ENCODE assay signal across 1 cellular context in the genomic region with DNA sequence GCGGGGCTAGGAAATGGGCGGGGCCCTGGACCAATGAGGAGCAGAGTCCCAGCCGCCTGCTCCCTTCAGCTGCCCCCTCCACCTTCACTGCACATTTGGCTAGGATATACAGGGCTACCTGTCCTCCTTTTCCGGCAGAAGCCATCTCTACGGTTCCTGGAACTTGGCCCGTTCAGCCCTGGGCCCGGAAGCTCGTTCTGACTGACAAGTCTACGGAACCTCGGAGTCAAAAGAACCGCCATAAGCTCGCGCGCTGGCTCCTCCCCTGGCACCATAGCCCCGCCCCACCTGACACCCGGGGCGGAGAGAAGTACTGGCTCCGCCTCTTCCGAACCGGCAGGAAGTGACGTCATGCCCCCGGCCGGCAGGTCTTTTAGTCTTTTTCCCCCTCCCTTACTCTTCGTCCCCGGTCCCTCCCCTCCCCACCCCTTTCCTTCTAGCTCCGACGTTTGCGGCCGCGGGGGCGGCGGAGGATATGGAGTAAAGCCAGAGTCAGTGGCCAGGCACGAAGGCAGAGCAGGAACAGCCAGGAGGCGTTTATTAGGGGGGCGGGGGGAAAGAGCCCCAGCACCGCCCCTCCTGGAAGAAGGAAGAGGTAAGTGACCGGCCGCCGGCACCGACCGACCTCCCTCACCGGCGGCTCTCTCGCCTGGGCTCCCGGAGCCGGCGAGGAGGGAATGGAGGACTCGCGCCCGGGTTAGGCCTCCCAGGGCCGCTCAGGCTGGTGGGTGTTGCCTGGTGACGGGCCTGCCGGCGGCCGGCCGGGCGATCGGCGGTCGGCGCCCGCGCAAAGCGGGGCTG.
A peak's percentile ranks its signal among the peaks of the same experiment; 100 is the strongest.
TF ChIP-seq lines count a peak whose summit lies in the region.

A gene (minus strand): TSS at position 278 of the 801 bp plus-strand sequence. CDS start 3 bp downstream, at position 275.
A gene with protein sequence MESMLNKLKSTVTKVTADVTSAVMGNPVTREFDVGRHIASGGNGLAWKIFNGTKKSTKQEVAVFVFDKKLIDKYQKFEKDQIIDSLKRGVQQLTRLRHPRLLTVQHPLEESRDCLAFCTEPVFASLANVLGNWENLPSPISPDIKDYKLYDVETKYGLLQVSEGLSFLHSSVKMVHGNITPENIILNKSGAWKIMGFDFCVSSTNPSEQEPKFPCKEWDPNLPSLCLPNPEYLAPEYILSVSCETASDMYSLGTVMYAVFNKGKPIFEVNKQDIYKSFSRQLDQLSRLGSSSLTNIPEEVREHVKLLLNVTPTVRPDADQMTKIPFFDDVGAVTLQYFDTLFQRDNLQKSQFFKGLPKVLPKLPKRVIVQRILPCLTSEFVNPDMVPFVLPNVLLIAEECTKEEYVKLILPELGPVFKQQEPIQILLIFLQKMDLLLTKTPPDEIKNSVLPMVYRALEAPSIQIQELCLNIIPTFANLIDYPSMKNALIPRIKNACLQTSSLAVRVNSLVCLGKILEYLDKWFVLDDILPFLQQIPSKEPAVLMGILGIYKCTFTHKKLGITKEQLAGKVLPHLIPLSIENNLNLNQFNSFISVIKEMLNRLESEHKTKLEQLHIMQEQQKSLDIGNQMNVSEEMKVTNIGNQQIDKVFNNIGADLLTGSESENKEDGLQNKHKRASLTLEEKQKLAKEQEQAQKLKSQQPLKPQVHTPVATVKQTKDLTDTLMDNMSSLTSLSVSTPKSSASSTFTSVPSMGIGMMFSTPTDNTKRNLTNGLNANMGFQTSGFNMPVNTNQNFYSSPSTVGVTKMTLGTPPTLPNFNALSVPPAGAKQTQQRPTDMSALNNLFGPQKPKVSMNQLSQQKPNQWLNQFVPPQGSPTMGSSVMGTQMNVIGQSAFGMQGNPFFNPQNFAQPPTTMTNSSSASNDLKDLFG (plus strand): TSS at position 376 of the 801 bp plus-strand sequence. CDS start 15,794 bp downstream, outside the sequence.

TF ChIP-seq in K562, 482 proteins besides CTCF, POLR2A, EP300 and RAD21 (continued from another document and continues in another):
- TF ChIP-seq, protein P1, sequence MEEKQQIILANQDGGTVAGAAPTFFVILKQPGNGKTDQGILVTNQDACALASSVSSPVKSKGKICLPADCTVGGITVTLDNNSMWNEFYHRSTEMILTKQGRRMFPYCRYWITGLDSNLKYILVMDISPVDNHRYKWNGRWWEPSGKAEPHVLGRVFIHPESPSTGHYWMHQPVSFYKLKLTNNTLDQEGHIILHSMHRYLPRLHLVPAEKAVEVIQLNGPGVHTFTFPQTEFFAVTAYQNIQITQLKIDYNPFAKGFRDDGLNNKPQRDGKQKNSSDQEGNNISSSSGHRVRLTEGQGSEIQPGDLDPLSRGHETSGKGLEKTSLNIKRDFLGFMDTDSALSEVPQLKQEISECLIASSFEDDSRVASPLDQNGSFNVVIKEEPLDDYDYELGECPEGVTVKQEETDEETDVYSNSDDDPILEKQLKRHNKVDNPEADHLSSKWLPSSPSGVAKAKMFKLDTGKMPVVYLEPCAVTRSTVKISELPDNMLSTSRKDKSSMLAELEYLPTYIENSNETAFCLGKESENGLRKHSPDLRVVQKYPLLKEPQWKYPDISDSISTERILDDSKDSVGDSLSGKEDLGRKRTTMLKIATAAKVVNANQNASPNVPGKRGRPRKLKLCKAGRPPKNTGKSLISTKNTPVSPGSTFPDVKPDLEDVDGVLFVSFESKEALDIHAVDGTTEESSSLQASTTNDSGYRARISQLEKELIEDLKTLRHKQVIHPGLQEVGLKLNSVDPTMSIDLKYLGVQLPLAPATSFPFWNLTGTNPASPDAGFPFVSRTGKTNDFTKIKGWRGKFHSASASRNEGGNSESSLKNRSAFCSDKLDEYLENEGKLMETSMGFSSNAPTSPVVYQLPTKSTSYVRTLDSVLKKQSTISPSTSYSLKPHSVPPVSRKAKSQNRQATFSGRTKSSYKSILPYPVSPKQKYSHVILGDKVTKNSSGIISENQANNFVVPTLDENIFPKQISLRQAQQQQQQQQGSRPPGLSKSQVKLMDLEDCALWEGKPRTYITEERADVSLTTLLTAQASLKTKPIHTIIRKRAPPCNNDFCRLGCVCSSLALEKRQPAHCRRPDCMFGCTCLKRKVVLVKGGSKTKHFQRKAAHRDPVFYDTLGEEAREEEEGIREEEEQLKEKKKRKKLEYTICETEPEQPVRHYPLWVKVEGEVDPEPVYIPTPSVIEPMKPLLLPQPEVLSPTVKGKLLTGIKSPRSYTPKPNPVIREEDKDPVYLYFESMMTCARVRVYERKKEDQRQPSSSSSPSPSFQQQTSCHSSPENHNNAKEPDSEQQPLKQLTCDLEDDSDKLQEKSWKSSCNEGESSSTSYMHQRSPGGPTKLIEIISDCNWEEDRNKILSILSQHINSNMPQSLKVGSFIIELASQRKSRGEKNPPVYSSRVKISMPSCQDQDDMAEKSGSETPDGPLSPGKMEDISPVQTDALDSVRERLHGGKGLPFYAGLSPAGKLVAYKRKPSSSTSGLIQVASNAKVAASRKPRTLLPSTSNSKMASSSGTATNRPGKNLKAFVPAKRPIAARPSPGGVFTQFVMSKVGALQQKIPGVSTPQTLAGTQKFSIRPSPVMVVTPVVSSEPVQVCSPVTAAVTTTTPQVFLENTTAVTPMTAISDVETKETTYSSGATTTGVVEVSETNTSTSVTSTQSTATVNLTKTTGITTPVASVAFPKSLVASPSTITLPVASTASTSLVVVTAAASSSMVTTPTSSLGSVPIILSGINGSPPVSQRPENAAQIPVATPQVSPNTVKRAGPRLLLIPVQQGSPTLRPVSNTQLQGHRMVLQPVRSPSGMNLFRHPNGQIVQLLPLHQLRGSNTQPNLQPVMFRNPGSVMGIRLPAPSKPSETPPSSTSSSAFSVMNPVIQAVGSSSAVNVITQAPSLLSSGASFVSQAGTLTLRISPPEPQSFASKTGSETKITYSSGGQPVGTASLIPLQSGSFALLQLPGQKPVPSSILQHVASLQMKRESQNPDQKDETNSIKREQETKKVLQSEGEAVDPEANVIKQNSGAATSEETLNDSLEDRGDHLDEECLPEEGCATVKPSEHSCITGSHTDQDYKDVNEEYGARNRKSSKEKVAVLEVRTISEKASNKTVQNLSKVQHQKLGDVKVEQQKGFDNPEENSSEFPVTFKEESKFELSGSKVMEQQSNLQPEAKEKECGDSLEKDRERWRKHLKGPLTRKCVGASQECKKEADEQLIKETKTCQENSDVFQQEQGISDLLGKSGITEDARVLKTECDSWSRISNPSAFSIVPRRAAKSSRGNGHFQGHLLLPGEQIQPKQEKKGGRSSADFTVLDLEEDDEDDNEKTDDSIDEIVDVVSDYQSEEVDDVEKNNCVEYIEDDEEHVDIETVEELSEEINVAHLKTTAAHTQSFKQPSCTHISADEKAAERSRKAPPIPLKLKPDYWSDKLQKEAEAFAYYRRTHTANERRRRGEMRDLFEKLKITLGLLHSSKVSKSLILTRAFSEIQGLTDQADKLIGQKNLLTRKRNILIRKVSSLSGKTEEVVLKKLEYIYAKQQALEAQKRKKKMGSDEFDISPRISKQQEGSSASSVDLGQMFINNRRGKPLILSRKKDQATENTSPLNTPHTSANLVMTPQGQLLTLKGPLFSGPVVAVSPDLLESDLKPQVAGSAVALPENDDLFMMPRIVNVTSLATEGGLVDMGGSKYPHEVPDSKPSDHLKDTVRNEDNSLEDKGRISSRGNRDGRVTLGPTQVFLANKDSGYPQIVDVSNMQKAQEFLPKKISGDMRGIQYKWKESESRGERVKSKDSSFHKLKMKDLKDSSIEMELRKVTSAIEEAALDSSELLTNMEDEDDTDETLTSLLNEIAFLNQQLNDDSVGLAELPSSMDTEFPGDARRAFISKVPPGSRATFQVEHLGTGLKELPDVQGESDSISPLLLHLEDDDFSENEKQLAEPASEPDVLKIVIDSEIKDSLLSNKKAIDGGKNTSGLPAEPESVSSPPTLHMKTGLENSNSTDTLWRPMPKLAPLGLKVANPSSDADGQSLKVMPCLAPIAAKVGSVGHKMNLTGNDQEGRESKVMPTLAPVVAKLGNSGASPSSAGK (IDR thresholded peaks at IDR 0.05): peak; percentile 34; the same call in 1 of the 2 replicates
- TF ChIP-seq, protein P2, sequence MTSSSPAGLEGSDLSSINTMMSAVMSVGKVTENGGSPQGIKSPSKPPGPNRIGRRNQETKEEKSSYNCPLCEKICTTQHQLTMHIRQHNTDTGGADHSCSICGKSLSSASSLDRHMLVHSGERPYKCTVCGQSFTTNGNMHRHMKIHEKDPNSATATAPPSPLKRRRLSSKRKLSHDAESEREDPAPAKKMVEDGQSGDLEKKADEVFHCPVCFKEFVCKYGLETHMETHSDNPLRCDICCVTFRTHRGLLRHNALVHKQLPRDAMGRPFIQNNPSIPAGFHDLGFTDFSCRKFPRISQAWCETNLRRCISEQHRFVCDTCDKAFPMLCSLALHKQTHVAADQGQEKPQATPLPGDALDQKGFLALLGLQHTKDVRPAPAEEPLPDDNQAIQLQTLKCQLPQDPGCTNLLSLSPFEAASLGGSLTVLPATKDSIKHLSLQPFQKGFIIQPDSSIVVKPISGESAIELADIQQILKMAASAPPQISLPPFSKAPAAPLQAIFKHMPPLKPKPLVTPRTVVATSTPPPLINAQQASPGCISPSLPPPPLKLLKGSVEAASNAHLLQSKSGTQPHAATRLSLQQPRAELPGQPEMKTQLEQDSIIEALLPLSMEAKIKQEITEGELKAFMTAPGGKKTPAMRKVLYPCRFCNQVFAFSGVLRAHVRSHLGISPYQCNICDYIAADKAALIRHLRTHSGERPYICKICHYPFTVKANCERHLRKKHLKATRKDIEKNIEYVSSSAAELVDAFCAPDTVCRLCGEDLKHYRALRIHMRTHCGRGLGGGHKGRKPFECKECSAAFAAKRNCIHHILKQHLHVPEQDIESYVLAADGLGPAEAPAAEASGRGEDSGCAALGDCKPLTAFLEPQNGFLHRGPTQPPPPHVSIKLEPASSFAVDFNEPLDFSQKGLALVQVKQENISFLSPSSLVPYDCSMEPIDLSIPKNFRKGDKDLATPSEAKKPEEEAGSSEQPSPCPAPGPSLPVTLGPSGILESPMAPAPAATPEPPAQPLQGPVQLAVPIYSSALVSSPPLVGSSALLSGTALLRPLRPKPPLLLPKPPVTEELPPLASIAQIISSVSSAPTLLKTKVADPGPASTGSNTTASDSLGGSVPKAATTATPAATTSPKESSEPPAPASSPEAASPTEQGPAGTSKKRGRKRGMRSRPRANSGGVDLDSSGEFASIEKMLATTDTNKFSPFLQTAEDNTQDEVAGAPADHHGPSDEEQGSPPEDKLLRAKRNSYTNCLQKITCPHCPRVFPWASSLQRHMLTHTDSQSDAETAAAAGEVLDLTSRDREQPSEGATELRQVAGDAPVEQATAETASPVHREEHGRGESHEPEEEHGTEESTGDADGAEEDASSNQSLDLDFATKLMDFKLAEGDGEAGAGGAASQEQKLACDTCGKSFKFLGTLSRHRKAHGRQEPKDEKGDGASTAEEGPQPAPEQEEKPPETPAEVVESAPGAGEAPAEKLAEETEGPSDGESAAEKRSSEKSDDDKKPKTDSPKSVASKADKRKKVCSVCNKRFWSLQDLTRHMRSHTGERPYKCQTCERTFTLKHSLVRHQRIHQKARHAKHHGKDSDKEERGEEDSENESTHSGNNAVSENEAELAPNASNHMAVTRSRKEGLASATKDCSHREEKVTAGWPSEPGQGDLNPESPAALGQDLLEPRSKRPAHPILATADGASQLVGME (CRISPR knock-in tag; IDR thresholded peaks at IDR 0.05): 0 out of 2 replicates have a peak, but pooled peaks have one; percentile 17
- TF ChIP-seq ETV6 (IDR thresholded peaks at IDR 0.05; ENCODE audit: borderline replicate concordance in 1 of 2, low read depth in 2 of 2, low read length in 1 of 2) (0 out of 4 replicates have a peak, but pooled peaks of 1 of the 2 experiments have one; percentile 19), ETV6 (CRISPR knock-in tag; IDR thresholded peaks at IDR 0.05; ENCODE audit: borderline replicate concordance) (no peak), ZNF134 (CRISPR knock-in tag; conservative IDR thresholded peaks at IDR 0.05) (no peak), KLF13 (tag; IDR thresholded peaks at IDR 0.05; ENCODE audit: borderline replicate concordance, low read depth) (peak; percentile 30; the same call in 1 of the 2 replicates), JUND (IDR thresholded peaks at IDR 0.05; ENCODE audit: borderline replicate concordance, low read depth, low read length) (peak; percentile 95), JUND (tag; IDR thresholded peaks at IDR 0.05; ENCODE audit: borderline replicate concordance, low read depth, low read length) (peak; percentile 83; the same call in 2 of the 3 replicates), TAF7 (tag; IDR thresholded peaks at IDR 0.05) (peak; percentile 61), SMAD1 (IDR thresholded peaks at IDR 0.05; ENCODE audit: low read depth, low read length, partially characterized antibody) (peak; percentile 58)
- TF ChIP-seq, protein P3, sequence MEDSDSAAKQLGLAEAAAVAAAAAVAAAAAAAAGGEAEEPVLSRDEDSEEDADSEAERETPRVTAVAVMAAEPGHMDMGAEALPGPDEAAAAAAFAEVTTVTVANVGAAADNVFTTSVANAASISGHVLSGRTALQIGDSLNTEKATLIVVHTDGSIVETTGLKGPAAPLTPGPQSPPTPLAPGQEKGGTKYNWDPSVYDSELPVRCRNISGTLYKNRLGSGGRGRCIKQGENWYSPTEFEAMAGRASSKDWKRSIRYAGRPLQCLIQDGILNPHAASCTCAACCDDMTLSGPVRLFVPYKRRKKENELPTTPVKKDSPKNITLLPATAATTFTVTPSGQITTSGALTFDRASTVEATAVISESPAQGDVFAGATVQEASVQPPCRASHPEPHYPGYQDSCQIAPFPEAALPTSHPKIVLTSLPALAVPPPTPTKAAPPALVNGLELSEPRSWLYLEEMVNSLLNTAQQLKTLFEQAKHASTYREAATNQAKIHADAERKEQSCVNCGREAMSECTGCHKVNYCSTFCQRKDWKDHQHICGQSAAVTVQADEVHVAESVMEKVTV (CRISPR knock-in tag; IDR thresholded peaks at IDR 0.05): no peak; the same call in 1 of the 2 replicates
- TF ChIP-seq, protein P4, sequence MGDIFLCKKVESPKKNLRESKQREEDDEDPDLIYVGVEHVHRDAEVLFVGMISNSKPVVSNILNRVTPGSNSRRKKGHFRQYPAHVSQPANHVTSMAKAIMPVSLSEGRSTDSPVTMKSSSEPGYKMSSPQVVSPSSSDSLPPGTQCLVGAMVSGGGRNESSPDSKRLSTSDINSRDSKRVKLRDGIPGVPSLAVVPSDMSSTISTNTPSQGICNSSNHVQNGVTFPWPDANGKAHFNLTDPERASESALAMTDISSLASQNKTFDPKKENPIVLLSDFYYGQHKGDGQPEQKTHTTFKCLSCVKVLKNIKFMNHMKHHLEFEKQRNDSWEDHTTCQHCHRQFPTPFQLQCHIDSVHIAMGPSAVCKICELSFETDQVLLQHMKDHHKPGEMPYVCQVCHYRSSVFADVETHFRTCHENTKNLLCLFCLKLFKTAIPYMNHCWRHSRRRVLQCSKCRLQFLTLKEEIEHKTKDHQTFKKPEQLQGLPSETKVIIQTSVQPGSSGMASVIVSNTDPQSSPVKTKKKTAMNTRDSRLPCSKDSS (IDR thresholded peaks at IDR 0.05; ENCODE audit: low read depth, partially characterized antibody): no peak
- TF ChIP-seq, protein P5, sequence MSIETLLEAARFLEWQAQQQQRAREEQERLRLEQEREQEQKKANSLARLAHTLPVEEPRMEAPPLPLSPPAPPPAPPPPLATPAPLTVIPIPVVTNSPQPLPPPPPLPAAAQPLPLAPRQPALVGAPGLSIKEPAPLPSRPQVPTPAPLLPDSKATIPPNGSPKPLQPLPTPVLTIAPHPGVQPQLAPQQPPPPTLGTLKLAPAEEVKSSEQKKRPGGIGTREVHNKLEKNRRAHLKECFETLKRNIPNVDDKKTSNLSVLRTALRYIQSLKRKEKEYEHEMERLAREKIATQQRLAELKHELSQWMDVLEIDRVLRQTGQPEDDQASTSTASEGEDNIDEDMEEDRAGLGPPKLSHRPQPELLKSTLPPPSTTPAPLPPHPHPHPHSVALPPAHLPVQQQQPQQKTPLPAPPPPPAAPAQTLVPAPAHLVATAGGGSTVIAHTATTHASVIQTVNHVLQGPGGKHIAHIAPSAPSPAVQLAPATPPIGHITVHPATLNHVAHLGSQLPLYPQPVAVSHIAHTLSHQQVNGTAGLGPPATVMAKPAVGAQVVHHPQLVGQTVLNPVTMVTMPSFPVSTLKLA (conservative IDR thresholded peaks at IDR 0.05): peak in 1 of 2 experiments; percentile 57; a peak in 2 of 4 replicates
